Comparison of ENCODE assay signal across 33 cellular contexts in genomic region chr6:106076139-106076538, GRCh38.
"Had no signal": no experiment of that assay in that cellular context is flagged by ENCODE, and none has a peak within 500 bp of the region (broad histone marks: within the 10 kb centered on the region; RNA-seq: fewer than 3 reads in every experiment).

No MANE protein-coding gene starts in this region.

- H3K4me1 ChIP-seq: adrenal gland, ascending aorta, body of pancreas, breast epithelium had no signal

- H3K27me3 ChIP-seq: ascending aorta, body of pancreas, brain microvascular endothelial cell, breast epithelium had no signal

- ATAC-seq: activated naive CD4-positive, alpha-beta T cell treated with anti-CD3 and anti-CD28 coated beads, Interleukin-2, amount 50 U/mL, for 72 hours; activated naive CD8-positive, alpha-beta T cell treated with anti-CD3 and anti-CD28 coated beads, Interleukin-2, amount 50 U/mL, for 24 hours; activated T-cell treated with anti-CD3 and anti-CD28 coated beads, Interleukin-2, amount 50 U/mL, for 4 hours; activated T-cell treated with anti-CD3 and anti-CD28 coated beads, Interleukin-2, amount 50 U/mL, for 72 hours; activated T-helper 17 cell treated with anti-CD3 and anti-CD28 coated beads, Interleukin-2, amount 50 U/mL, for 72 hours; body of pancreas had no signal

- H3K4me3 ChIP-seq: adrenal gland, ascending aorta, body of pancreas, breast epithelium, cardiac muscle cell had no signal

- H3K9me3 ChIP-seq: adrenal gland, ascending aorta, body of pancreas, breast epithelium had no signal

- H3K27ac ChIP-seq: adrenal gland, ascending aorta, body of pancreas, brain microvascular endothelial cell, breast epithelium, cardiac muscle cell had no signal

- DNase-seq: activated effector memory CD4-positive, alpha-beta T cell treated with anti-CD3 and anti-CD28 coated beads, Interleukin-2, amount 50 U/mL, for 16 hours; activated effector memory CD4-positive, alpha-beta T cell treated with Interleukin-2 at 50 U/mL for 16 hours; activated gamma-delta T cell; activated gamma-delta T cell treated with Interleukin-2 at 50 U/mL for 16 hours; activated naive CD4-positive, alpha-beta T cell; activated naive CD4-positive, alpha-beta T cell treated with anti-CD3 and anti-CD28 coated beads for 36 hours; activated naive CD4-positive, alpha-beta T cell treated with anti-CD3 and anti-CD28 coated beads, Interleukin-2, amount 10 ng/mL, durations not matched to agents 7 days and 5 days; activated naive CD4-positive, alpha-beta T cell treated with anti-CD3 and anti-CD28 coated beads, Interleukin-2, amount 50 U/mL, for 16 hours; activated naive CD4-positive, alpha-beta T cell treated with Interleukin-2 at 50 U/mL for 16 hours; activated naive CD8-positive, alpha-beta T cell treated with anti-CD3 and anti-CD28 coated beads for 36 hours; activated naive CD8-positive, alpha-beta T cell treated with anti-CD3 and anti-CD28 coated beads, Interleukin-2, amount 10 ng/mL, durations not matched to agents 7 days and 5 days; activated naive CD8-positive, alpha-beta T cell treated with anti-CD3 and anti-CD28 coated beads, Interleukin-2, amount 50 U/mL, for 24 hours; activated T-cell treated with anti-CD3 and anti-CD28 coated beads, Interleukin-2, amount 50 U/mL, for 4 hours; activated T-cell treated with anti-CD3 and anti-CD28 coated beads, Interleukin-2, amount 50 U/mL, for 48 hours; activated T-cell treated with anti-CD3 and anti-CD28 coated beads, Interleukin-2, amount 50 U/mL, for 72 hours; adrenal gland; amniotic stem cell; amygdala; anterior cingulate cortex; aorta; body of pancreas; brain microvascular endothelial cell; caudate nucleus; central memory CD4-positive, alpha-beta T cell; cerebellar nuclear complex had no signal

- H3K36me3 ChIP-seq: adrenal gland, ascending aorta, brain microvascular endothelial cell, breast epithelium, cardiac muscle cell had no signal

- FAIRE-seq: astrocyte, bronchial epithelial cell, colon had no signal
